30 cellular contexts compared by ENCODE assay signal in genomic region chr7:18370689-18371088, GRCh38.
"Had no signal": no experiment of that assay in that cellular context is flagged by ENCODE, and none has a peak within 500 bp of the region (broad histone marks: within the 10 kb centered on the region; RNA-seq: fewer than 3 reads in every experiment).

No MANE protein-coding gene starts in this region.

- H3K27me3 ChIP-seq: brain microvascular endothelial cell, esophagus muscularis mucosa, foreskin keratinocyte, gastrocnemius medialis, heart left ventricle had no signal

- H3K4me1 ChIP-seq: esophagus muscularis mucosa, foreskin keratinocyte had no signal

- H3K4me3 ChIP-seq: esophagus muscularis mucosa, gastrocnemius medialis, heart left ventricle had no signal

- H3K36me3 ChIP-seq: brain microvascular endothelial cell, esophagus muscularis mucosa, gastrocnemius medialis, heart left ventricle, WERI-Rb-1 had no signal

- H3K27ac ChIP-seq: brain microvascular endothelial cell, esophagus muscularis mucosa, foreskin keratinocyte, gastrocnemius medialis, heart left ventricle, WERI-Rb-1 had no signal

- DNase-seq: activated B cell treated with CpG ODN at 0.5 μM for 24 hours; activated CD4-positive, alpha-beta memory T cell treated with anti-CD3 and anti-CD28 coated beads for 36 hours; activated CD4-positive, alpha-beta T cell treated with anti-CD3 and anti-CD28 coated beads for 48 hours; activated CD4-positive, alpha-beta T cell treated with anti-CD3 and anti-CD28 coated beads, Interleukin-2, amount 50 U/mL, for 1 hour; activated CD8-positive, alpha-beta memory T cell treated with anti-CD3 and anti-CD28 coated beads, Interleukin-2, amount 10 ng/mL, durations not matched to agents 7 days and 5 days; activated CD8-positive, alpha-beta memory T cell treated with anti-CD3 and anti-CD28 coated beads, Interleukin-2, amount 50 U/mL, for 4 hours; activated CD8-positive, alpha-beta T cell treated with anti-CD3 and anti-CD28 coated beads, Interleukin-2, amount 10 ng/mL, durations not matched to agents 7 days and 5 days; activated effector memory CD4-positive, alpha-beta T cell treated with anti-CD3 and anti-CD28 coated beads, Interleukin-2, amount 50 U/mL, for 16 hours; activated naive CD4-positive, alpha-beta T cell treated with anti-CD3 and anti-CD28 coated beads, Interleukin-2, amount 10 ng/mL, durations not matched to agents 7 days and 5 days; activated T-cell treated with anti-CD3 and anti-CD28 coated beads, Interleukin-2, amount 50 U/mL, for 1 hour; activated T-cell treated with anti-CD3 and anti-CD28 coated beads, Interleukin-2, amount 50 U/mL, for 48 hours; amniotic stem cell; anterior cingulate cortex; brain microvascular endothelial cell; caudate nucleus; cortex of kidney; dermis blood vessel endothelial cell; effector CD4-positive, alpha-beta T cell; effector memory CD8-positive, alpha-beta T cell; erythroblast; foreskin keratinocyte; gastrocnemius medialis; glutamatergic neuron; heart left ventricle; T-helper 17 cell; T1000; WERI-Rb-1 had no signal

- FAIRE-seq: astrocyte, colon had no signal

- H3K9me3 ChIP-seq: esophagus muscularis mucosa, gastrocnemius medialis, heart left ventricle had no signal
